1 cellular context compared by ENCODE assay signal in genomic region chr1:181089777-181090505, GRCh38.
TF ChIP-seq lines count a peak whose summit lies in the region.

No MANE protein-coding gene starts in this region.

TF ChIP-seq in K562, 482 proteins besides CTCF, POLR2A, EP300 and RAD21 (continued from another document and continues in another):
- TF ChIP-seq POLR2AphosphoS5 (IDR thresholded peaks at IDR 0.05; ENCODE audit: control insufficient read depth, insufficient read depth, low read depth, low read length) (peak; percentile 16; the same call in 1 of the 2 replicates), ZBTB2 (IDR thresholded peaks at IDR 0.05) (peak; percentile 68), TOE1 (IDR thresholded peaks at IDR 0.05; ENCODE audit: borderline replicate concordance) (no peak), TOE1 (CRISPR knock-in tag; IDR thresholded peaks at IDR 0.05; ENCODE audit: borderline replicate concordance, low read depth) (peak; percentile 65; the same call in 1 of the 2 replicates), JUND (IDR thresholded peaks at IDR 0.05; ENCODE audit: borderline replicate concordance, low read depth, low read length) (peak; percentile 46; the same call in 1 of the 2 replicates), JUND (tag; IDR thresholded peaks at IDR 0.05; ENCODE audit: borderline replicate concordance, low read depth, low read length) (no peak; the same call in 2 of the 3 replicates), ZNF75A (CRISPR knock-in tag; IDR thresholded peaks at IDR 0.05) (no peak), ZBTB17 (CRISPR knock-in tag; IDR thresholded peaks at IDR 0.05) (peak; percentile 78; the same call in 1 of the 2 replicates), HNRNPLL (IDR thresholded peaks at IDR 0.05; ENCODE audit: low read depth, low read length, poor library complexity, severe bottlenecking) (peak; percentile 18), RBFOX2 (IDR thresholded peaks at IDR 0.05; ENCODE audit: low read depth, low read length) (peak; percentile 70), ZBTB9 (CRISPR knock-in tag; IDR thresholded peaks at IDR 0.05) (no peak), ZNF407 (IDR thresholded peaks at IDR 0.05; ENCODE audit: low read depth) (no peak), SNAPC5 (CRISPR knock-in tag; IDR thresholded peaks at IDR 0.05) (no peak), UBTF (IDR thresholded peaks at IDR 0.05; ENCODE audit: borderline replicate concordance in 1 of 2, low read depth in 2 of 2, low read length in 2 of 2) (peak; percentile 78 to 90; a peak in 3 of 4 replicates), HDAC3 (IDR thresholded peaks at IDR 0.05; ENCODE audit: borderline replicate concordance, partially characterized antibody) (peak; percentile 16), NCOR1 (IDR thresholded peaks at IDR 0.05) (peak; percentile 52), SPI1 (IDR thresholded peaks at IDR 0.05; ENCODE audit: borderline replicate concordance, low read depth, low read length) (peak; percentile 85), GATAD2A (IDR thresholded peaks at IDR 0.05) (peak; percentile 25; the same call in 1 of the 2 replicates), GMEB1 (CRISPR knock-in tag; IDR thresholded peaks at IDR 0.05) (peak; percentile 13; the same call in 1 of the 2 replicates), SOX6 (IDR thresholded peaks at IDR 0.05) (0 out of 2 replicates have a peak, but pooled peaks have one; percentile 18), SP1 (CRISPR knock-in tag; IDR thresholded peaks at IDR 0.05) (peak; percentile 76), CXXC5 (CRISPR knock-in tag; IDR thresholded peaks at IDR 0.05) (peak; percentile 63; the same call in 1 of the 2 replicates), ZNF780A (CRISPR knock-in tag; IDR thresholded peaks at IDR 0.05) (no peak; the same call in 1 of the 2 replicates), SMARCC2 (IDR thresholded peaks at IDR 0.05; ENCODE audit: low read depth) (0 out of 2 replicates have a peak, but pooled peaks have one; percentile 17), CBX8 (IDR thresholded peaks at IDR 0.05; ENCODE audit: borderline replicate concordance, extremely low read depth, low read depth, low read length, poor library complexity, severe bottlenecking) (no peak), ZBTB11 (CRISPR knock-in tag; IDR thresholded peaks at IDR 0.05) (peak in 1 of 3 experiments; percentile 42; a peak in 1 of 6 replicates), BHLHE40 (IDR thresholded peaks at IDR 0.05; ENCODE audit: low read length) (peak; percentile 14; the same call in 1 of the 2 replicates), SMAD4 (CRISPR knock-in tag; conservative IDR thresholded peaks at IDR 0.05) (peak; percentile 88), CUX1 (CRISPR knock-in tag; IDR thresholded peaks at IDR 0.05) (peak; percentile 64; the same call in 1 of the 2 replicates), ETV1 (tag; conservative IDR thresholded peaks at IDR 0.05; ENCODE audit: low read depth) (peak; percentile 91; the same call in 1 of the 2 replicates), ZNF354B (CRISPR knock-in tag; IDR thresholded peaks at IDR 0.05) (no peak)
